14 cellular contexts compared by ENCODE assay signal in genomic region chr9:131117111-131117761, GRCh38. TPM values are rescaled to one million over a fixed set of nuclear protein-coding genes. Genes with fewer than 3 reads are reported as not detected.
DNase-seq lines count a peak whose midpoint lies in the region; ATAC-seq and TF ChIP-seq lines count a peak whose summit lies in the region.
"Had no signal": no experiment of that assay in that cellular context is flagged by ENCODE, and none has a peak within 500 bp of the region (broad histone marks: within the 10 kb centered on the region; RNA-seq: fewer than 3 reads in every experiment).

No MANE protein-coding gene starts in this region.

- no peak overlapping the region for H3K4me3 ChIP-seq in MG63
- H3K4me3 ChIP-seq in dorsolateral prefrontal cortex, result peak overlapping the region in 1 of 59 donors; percentile 0
- H3K4me3 ChIP-seq in left lung, result no peak overlapping the region
- no peak overlapping the region for H3K4me3 ChIP-seq in vagina
- no peak overlapping the region for H3K4me3 ChIP-seq in smooth muscle cell

- no peak for TF ChIP-seq POLR2A in vagina (IDR thresholded peaks at IDR 0.05)

- H3K9me3 ChIP-seq in MG63 (no peaks in the 10 kb centered on the region), left lung (no peaks in the 10 kb centered on the region), vagina (no peaks in the 10 kb centered on the region), smooth muscle cell (replicated peaks; ENCODE audit: low read depth) (no peaks in the 10 kb centered on the region)

- H3K36me3 ChIP-seq in MG63 (peaks cover 14% of the 10 kb centered on the region; the same call in 1 of the 2 replicates), left lung (no peaks in the 10 kb centered on the region), vagina (no peaks in the 10 kb centered on the region), smooth muscle cell (ENCODE audit: low read depth) (no peaks in the 10 kb centered on the region)

- TF ChIP-seq CTCF in dorsolateral prefrontal cortex (IDR thresholded peaks at IDR 0.05 in 54 of 56, conservative IDR thresholded peaks at IDR 0.05 in 2 of 56; ENCODE audit: low read depth in 1 of 56, partially characterized antibody in 56 of 56) (no peak), left lung (IDR thresholded peaks at IDR 0.05) (no peak), vagina (IDR thresholded peaks at IDR 0.05) (no peak), smooth muscle cell (IDR thresholded peaks at IDR 0.05; ENCODE audit: borderline replicate concordance, insufficient read depth, poor library complexity, severe bottlenecking) (no peak)

- H3F3A ChIP-seq in smooth muscle cell (ENCODE audit: low read depth), result no peaks in the 10 kb centered on the region

- no peak overlapping the region for H2AFZ ChIP-seq in smooth muscle cell (ENCODE audit: low read depth)

- no peak for ATAC-seq in left lung
- ATAC-seq in activated CD4-positive, CD25-positive, alpha-beta regulatory T cell treated with anti-CD3 and anti-CD28 coated beads, Interleukin-2, amount 50 U/mL, for 24 hours, result no peak

- intact Hi-C loops in dorsolateral prefrontal cortex (cut with DNase I), result no loop called here
- intact Hi-C loops in left lung (cut with DNase I), result no loop called here
- intact Hi-C loops in vagina (cut with DNase I), result no loop called here

- H3K27me3 ChIP-seq in MG63 (no peaks in the 10 kb centered on the region), dorsolateral prefrontal cortex (no peaks in the 10 kb centered on the region), left lung (peaks cover 0 to 5% of the 10 kb centered on the region in 2 donors), vagina (no peaks in the 10 kb centered on the region), smooth muscle cell (ENCODE audit: low read depth) (no peaks in the 10 kb centered on the region)

- DNase-seq in MG63 (peak; percentile 91), dorsolateral prefrontal cortex (peak in 1 of 10 donors; percentile 37), left lung (no peak), vagina (ENCODE audit: extremely low spot score in 2 of 2) (no peak), smooth muscle cell (lab: John Stamatoyannopoulos, UW; ENCODE audit: unreplicated experiment) (no peak)
- DNase-seq: activated naive CD4-positive, alpha-beta T cell; CD4-positive, CD25-positive, alpha-beta regulatory T cell; erythroblast; mesendoderm; NCI-H2227 treated with DMSO at 0.1 percent for 48 hours; stimulated activated CD4-positive, alpha-beta T cell treated with anti-CD3 and anti-CD28 coated beads, Interleukin-15, amount 100 ng/mL, for 24 hours had no signal

- H3K79me2 ChIP-seq in smooth muscle cell (ENCODE audit: low read depth), result no peaks in the 10 kb centered on the region

- 93% methylated on average over 13 of the region's 13 CpGs for WGBS in smooth muscle cell (ENCODE audit: low lambda C conversion rate)

- H3K9ac ChIP-seq in smooth muscle cell (ENCODE audit: low read depth), result no peak overlapping the region

- H3K4me1 ChIP-seq in left lung, result peaks cover 0 to 6% of the 10 kb centered on the region in 2 donors
- H3K4me1 ChIP-seq in vagina, result no peaks in the 10 kb centered on the region
- no peaks in the 10 kb centered on the region for H3K4me1 ChIP-seq in smooth muscle cell (ENCODE audit: low read depth)

- H4K20me1 ChIP-seq in smooth muscle cell (ENCODE audit: low read depth), result no peaks in the 10 kb centered on the region

- H3K4me2 ChIP-seq in smooth muscle cell, result no peak overlapping the region

- H3K27ac ChIP-seq in dorsolateral prefrontal cortex (peak overlapping the region; percentile 11 to 98 (median 79)), left lung (peak overlapping the region; percentile 7 to 69), temporal lobe (ENCODE audit: low read depth, low read length) (peak overlapping the region; percentile 78), vagina (no peak overlapping the region), smooth muscle cell (ENCODE audit: low read depth) (no peak overlapping the region)

RNA-seq across cellular contexts. Expression of gene NUP214, which starts 8.2 kb away (rescaled TPM):
- 4.1 and 5.2 TPM in 2 replicates for total RNA-seq in MG63 (2014; rRNA removed; shearing (Covaris generic); ENCODE audit: low replicate concordance)
- total RNA-seq in dorsolateral prefrontal cortex (10 to 100 TPM; 37.9 to 85.0 (median 52.8) TPM), left lung (10 to 100 TPM; 47.2 to 58.4 TPM), temporal lobe (14.8 TPM), vagina (70.2 TPM), smooth muscle cell (20.2 and 44.7 TPM in 2 replicates)
- 13.9 and 24.2 TPM in 2 replicates for polyA plus RNA-seq in smooth muscle cell

RNA-seq across cellular contexts. Expression of gene AIF1L, which starts 20.9 kb away (rescaled TPM):
- 24.1 and 25.7 TPM in 2 replicates for total RNA-seq in MG63 (2014; rRNA removed; shearing (Covaris generic); ENCODE audit: low replicate concordance)
- total RNA-seq in dorsolateral prefrontal cortex, result 100 to 1,000 TPM in 30 of 120 experiments, 10 to 100 TPM in 90; 23.4 to 303 (median 71.6) TPM
- 10 to 100 TPM in 1 of 2 donors, 1 to 10 TPM in 1; 9.3 to 21.1 TPM for total RNA-seq in left lung
- total RNA-seq in temporal lobe, result 14.0 TPM
- total RNA-seq in vagina, result 16.2 TPM
- total RNA-seq in smooth muscle cell, result 1.6 and 3.1 TPM in 2 replicates
- 3.1 and 3.6 TPM in 2 replicates for polyA plus RNA-seq in smooth muscle cell
- total RNA-seq: OCI-LY7 had no signal
- polyA plus RNA-seq: CD4-positive, CD25-positive, alpha-beta regulatory T cell had no signal

Comparison
In these comparisons a context has a peak if more than half of its experiments do, and no peak if none do; other contexts are left out.
1. H3K27ac ChIP-seq: peak in dorsolateral prefrontal cortex (59 of 59), left lung (2 of 2) and temporal lobe (single experiment); none in vagina (single experiment) and smooth muscle cell (single experiment).